ENCODE assay signal across 18 cellular contexts in the genomic region with DNA sequence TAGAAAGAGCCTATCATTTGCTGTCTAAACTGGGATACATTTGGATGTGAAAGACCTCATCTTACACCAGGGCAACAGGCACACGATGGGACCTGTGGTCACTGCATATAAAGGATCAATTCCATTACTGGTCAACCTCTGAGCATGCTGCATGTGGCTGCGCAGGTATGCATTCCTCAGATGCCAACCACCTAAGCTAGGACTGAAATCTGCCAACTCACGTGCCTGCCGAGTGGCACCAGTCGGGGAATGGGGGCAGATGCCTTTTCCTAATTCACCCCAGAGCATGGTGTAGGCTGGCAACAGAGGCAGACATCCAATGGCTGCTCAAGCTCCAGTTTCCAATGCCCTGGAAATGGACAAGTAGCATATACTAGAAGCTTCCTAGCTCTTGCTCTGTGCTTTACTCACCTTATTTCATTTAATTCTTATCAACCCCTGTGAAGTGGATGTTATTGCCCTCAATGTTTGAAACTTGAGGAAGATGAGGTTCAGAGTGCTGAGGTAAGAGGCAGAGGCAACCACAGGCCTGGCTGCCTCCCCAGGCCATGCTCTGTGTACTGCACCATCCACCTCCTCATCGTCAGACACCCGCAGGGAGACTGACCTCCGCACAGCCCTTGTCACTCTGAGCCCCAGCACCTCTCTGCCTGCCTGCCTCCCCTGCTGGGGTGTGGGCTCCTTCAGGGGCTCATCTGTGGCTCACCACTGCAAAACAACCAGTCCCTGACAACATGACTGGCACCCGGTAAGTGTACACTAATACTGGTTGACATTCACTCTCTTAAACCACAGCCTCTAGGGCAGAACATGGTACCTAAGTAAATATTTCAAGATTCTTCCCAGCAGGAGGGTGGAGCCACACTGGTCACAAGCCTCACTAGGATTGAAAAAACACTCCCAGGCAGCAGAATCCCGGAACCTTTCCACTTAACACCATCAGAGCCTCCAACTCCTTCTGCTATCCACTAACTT.
DNase-seq lines count a peak whose midpoint lies in the region; ATAC-seq and TF ChIP-seq lines count a peak whose summit lies in the region.
"Had no signal": no experiment of that assay in that cellular context is flagged by ENCODE, and none has a peak within 500 bp of the region (broad histone marks: within the 10 kb centered on the region; RNA-seq: fewer than 3 reads in every experiment).

No MANE protein-coding gene starts in this region.

- TF ChIP-seq EP300 in stomach (IDR thresholded peaks at IDR 0.05): no peak

- H3K4me1 ChIP-seq in stomach: no peaks in the 10 kb centered on the region
- H3K4me1 ChIP-seq: colonic mucosa, left ventricle myocardium inferior had no signal

- H3K4me3 ChIP-seq in stomach: no peak overlapping the region
- H3K4me3 ChIP-seq: colonic mucosa, left ventricle myocardium inferior, mucosa of descending colon had no signal

- peak; percentile 26 for ATAC-seq in esophagus mucosa
- ATAC-seq: mucosa of descending colon had no signal

- intact Hi-C loops in stomach (cut with DNase I; ENCODE audit: low total_unique reads): no loop called here

- H3K27me3 Mint-ChIP-seq in HFFc6 (ENCODE audit: insufficient read depth): peaks cover 2% of the 10 kb centered on the region; the same call in 1 of the 2 replicates
- H3K27me3 Mint-ChIP-seq: activated naive CD8-positive, alpha-beta T cell treated with anti-CD3 and anti-CD28 coated beads, Interleukin-2, amount 10 ng/mL, durations not matched to agents 7 days and 5 days had no signal

- no peak overlapping the region for H3K27ac ChIP-seq in stomach
- H3K27ac ChIP-seq: colonic mucosa, left ventricle myocardium inferior had no signal

- no peak overlapping the region for H3K4me3 Mint-ChIP-seq in HFFc6
- H3K4me3 Mint-ChIP-seq: activated naive CD8-positive, alpha-beta T cell treated with anti-CD3 and anti-CD28 coated beads, Interleukin-2, amount 10 ng/mL, durations not matched to agents 7 days and 5 days; activated T-helper 1 cell treated with anti-CD3 and anti-CD28 coated beads, Interleukin-12 subunit alpha, Interleukin-12 subunit beta, Interleukin-2, Interleukin-4 antibody, amounts not matched to agents 30 ng/mL and 10 ng/mL and 1 ng/mL, durations not matched to agents 14 hours and 24 hours and 36 hours; brain; T-helper 2 cell treated with Interferon-gamma antibody and Interleukin-4, amounts not matched to agents 5 μg/mL and 100 μg/mL, for 36 hours had no signal

- peaks cover 25% of the 10 kb centered on the region for H3K36me3 Mint-ChIP-seq in HFFc6 (ENCODE audit: low read depth)

- no peak for TF ChIP-seq POLR2A in stomach (IDR thresholded peaks at IDR 0.05)

- peaks cover 0 to 44% (median 38%) of the 10 kb centered on the region in 4 donors for H3K36me3 ChIP-seq in stomach
- H3K36me3 ChIP-seq: colonic mucosa had no signal

- no peaks in the 10 kb centered on the region for H3K27me3 ChIP-seq in stomach
- H3K27me3 ChIP-seq: colonic mucosa had no signal

- no peaks in the 10 kb centered on the region for H3K4me1 Mint-ChIP-seq in HFFc6 (ENCODE audit: low read depth)

- H3K9me3 Mint-ChIP-seq in HFFc6: peaks cover 7% of the 10 kb centered on the region

- H3K27ac Mint-ChIP-seq in HFFc6: no peak overlapping the region
- H3K27ac Mint-ChIP-seq: activated naive CD8-positive, alpha-beta T cell treated with anti-CD3 and anti-CD28 coated beads, Interleukin-2, amount 10 ng/mL, durations not matched to agents 7 days and 5 days; activated T-helper 1 cell treated with anti-CD3 and anti-CD28 coated beads, Interleukin-12 subunit alpha, Interleukin-12 subunit beta, Interleukin-2, Interleukin-4 antibody, amounts not matched to agents 30 ng/mL and 10 ng/mL and 1 ng/mL, durations not matched to agents 14 hours and 24 hours and 36 hours; T-helper 2 cell treated with Interferon-gamma antibody and Interleukin-4, amounts not matched to agents 5 μg/mL and 100 μg/mL, for 36 hours had no signal

- DNase-seq in NCI-H1092 treated with DMSO at 0.1 percent for 48 hours (lab: John Stamatoyannopoulos, UW): peak; percentile 25
- DNase-seq in NCI-H1092 (lab: John Stamatoyannopoulos, UW): no peak
- DNase-seq in NCI-H2029 (lab: John Stamatoyannopoulos, UW): peak; percentile 54
- DNase-seq in renal cortical epithelial cell (ENCODE audit: low read depth): peak; percentile 71
- no peak for DNase-seq in activated effector memory CD4-positive, alpha-beta T cell treated with anti-CD3 and anti-CD28 coated beads, Interleukin-2, amount 50 U/mL, for 16 hours
- no peak for DNase-seq in stomach
- DNase-seq in HFFc6: no peak
- DNase-seq: 8988T; activated naive CD8-positive, alpha-beta T cell treated with anti-CD3 and anti-CD28 coated beads, Interleukin-2, amount 10 ng/mL, durations not matched to agents 7 days and 5 days; colonic mucosa; left ventricle myocardium inferior; mucosa of descending colon; NCI-H446; SK-N-SH had no signal

- TF ChIP-seq CTCF in stomach (IDR thresholded peaks at IDR 0.05) (no peak), HFFc6 (IDR thresholded peaks at IDR 0.05) (no peak)

- peaks cover 7 to 22% (median 13%) of the 10 kb centered on the region in 4 donors for H3K9me3 ChIP-seq in stomach
- H3K9me3 ChIP-seq: colonic mucosa, SK-N-SH had no signal

- 92 to 98% (median 96%) methylated on average over 9 to 10 of the region's 10 CpGs for WGBS in stomach, 5 donors

Comparison
In these comparisons a context has a peak if more than half of its experiments do, and no peak if none do; other contexts are left out.
1. DNase-seq: peak in NCI-H1092 treated with DMSO at 0.1 percent for 48 hours (single experiment), NCI-H2029 (single experiment) and renal cortical epithelial cell (single experiment); none in NCI-H1092 (single experiment), activated effector memory CD4-positive, alpha-beta T cell treated with anti-CD3 and anti-CD28 coated beads, Interleukin-2, amount 50 U/mL, for 16 hours (single experiment), stomach (single experiment) and HFFc6 (single experiment).